In genomic region chr2:63786506-63786905, GRCh38 we compare ENCODE assay signal across 19 cellular contexts. TPM values are rescaled to one million over a fixed set of nuclear protein-coding genes. Genes with fewer than 3 reads are reported as not detected.
A peak's percentile ranks its signal among the peaks of the same experiment; 100 is the strongest.
DNase-seq lines count a peak whose midpoint lies in the region; ATAC-seq, FAIRE-seq and TF ChIP-seq lines count a peak whose summit lies in the region.
"Had no signal": no experiment of that assay in that cellular context is flagged by ENCODE, and none has a peak within 500 bp of the region (broad histone marks: within the 10 kb centered on the region; RNA-seq: fewer than 3 reads in every experiment).

No MANE protein-coding gene starts in this region.

- dilution Hi-C loops in keratinocyte (cut with MboI; ENCODE audit: extremely low pct_ligation_motif_present, low sequenced_read_pairs), result no loop called here

- peak; percentile 58 for FAIRE-seq in keratinocyte (lab: Jason Lieb, UNC)
- FAIRE-seq: A549, D721Med, G401.6, GM12891, GM19239 had no signal

- H3K4me1 ChIP-seq in keratinocyte (ENCODE audit: control insufficient read depth, extremely low read depth, insufficient read depth, low read length) (peaks cover 25% of the 10 kb centered on the region), left lung (peaks cover 0 to 14% of the 10 kb centered on the region in 2 donors), HAP-1 (no peaks in the 10 kb centered on the region)

- H3K9ac ChIP-seq in keratinocyte (ENCODE audit: control insufficient read depth, extremely low read depth, insufficient read depth, low read length), result no peak overlapping the region

- H3K27me3 ChIP-seq in keratinocyte (ENCODE audit: control insufficient read depth, extremely low read depth, insufficient read depth, low read length) (no peaks in the 10 kb centered on the region), left lung (no peaks in the 10 kb centered on the region), HAP-1 (ENCODE audit: low read depth) (no peaks in the 10 kb centered on the region)

- H3K36me3 ChIP-seq in keratinocyte (ENCODE audit: control insufficient read depth in 2 of 2, extremely low read depth in 1 of 2, insufficient read depth in 2 of 2, low read length in 2 of 2), result no peaks in the 10 kb centered on the region
- no peaks in the 10 kb centered on the region for H3K36me3 ChIP-seq in left lung
- no peaks in the 10 kb centered on the region for H3K36me3 ChIP-seq in HAP-1 (replicated peaks)

- no peaks in the 10 kb centered on the region for H3K79me2 ChIP-seq in keratinocyte (ENCODE audit: control insufficient read depth, insufficient read depth, low read length)

- intact Hi-C loops in left lung (cut with DNase I), result no loop called here

- ATAC-seq in left lung, result no peak
- no peak for ATAC-seq in HG02852 (IDR thresholded peaks at IDR 0.05; ENCODE audit: unreplicated experiment)
- ATAC-seq: A549; CD8-positive, alpha-beta T cell; HCT116 had no signal

- H4K20me1 ChIP-seq in keratinocyte (ENCODE audit: control insufficient read depth, extremely low read depth, insufficient read depth, low read length), result no peaks in the 10 kb centered on the region

- no peaks in the 10 kb centered on the region for H3K9me1 ChIP-seq in keratinocyte (ENCODE audit: control insufficient read depth, extremely low read depth, insufficient read depth, low read length)

- H3K27ac ChIP-seq in keratinocyte (ENCODE audit: control insufficient read depth, insufficient read depth, low read length) (no peak overlapping the region), left lung (no peak overlapping the region)
- H3K27ac ChIP-seq: A549 had no signal

- TF ChIP-seq CTCF in cardiac fibroblast (IDR thresholded peaks at IDR 0.05; ENCODE audit: low read depth, low read length) (no peak), fibroblast of mammary gland (conservative IDR thresholded peaks at IDR 0.05; ENCODE audit: control insufficient read depth, insufficient read depth, low read depth, low read length) (no peak), keratinocyte (optimal IDR thresholded peaks at IDR 0.05 in 1 of 3, IDR thresholded peaks at IDR 0.05 in 1 of 3, conservative IDR thresholded peaks at IDR 0.05 in 1 of 3; ENCODE audit: extremely low read depth in 1 of 3, insufficient read depth in 2 of 3, low read length in 3 of 3) (no peak), left lung (IDR thresholded peaks at IDR 0.05) (no peak)

- DNase-seq in cardiac fibroblast (ENCODE audit: low read depth in 2 of 2), result peak; percentile 26 to 82
- DNase-seq in fibroblast of mammary gland (ENCODE audit: low read depth), result peak; percentile 78
- DNase-seq in keratinocyte (ENCODE audit: low read depth, low spot score), result no peak
- DNase-seq in stromal cell of bone marrow (ENCODE audit: low read depth), result peak; percentile 8
- no peak for DNase-seq in left lung
- DNase-seq in activated CD4-positive, alpha-beta T cell treated with anti-CD3 and anti-CD28 coated beads, Interleukin-2, amount 50 U/mL, for 4 hours, result no peak
- DNase-seq in HAP-1 (ENCODE audit: low spot score in 2 of 2), result no peak
- DNase-seq: CD8-positive, alpha-beta T cell; COR-L47; DMS153; DMS79 treated with DMSO at 0.1 percent for 48 hours; EL had no signal

- no peak overlapping the region for H3K4me3 ChIP-seq in cardiac fibroblast (replicated peaks in 1 of 2; ENCODE audit: low read depth in 2 of 2, low read length in 2 of 2)
- no peak overlapping the region for H3K4me3 ChIP-seq in fibroblast of mammary gland (ENCODE audit: control insufficient read depth, low read depth, low read length)
- H3K4me3 ChIP-seq in keratinocyte (ENCODE audit: control insufficient read depth in 2 of 3, extremely low read depth in 1 of 3, insufficient read depth in 2 of 3, low read depth in 1 of 3, low read length in 3 of 3), result no peak overlapping the region
- H3K4me3 ChIP-seq in left lung, result no peak overlapping the region
- H3K4me3 ChIP-seq in HAP-1, result no peak overlapping the region
- H3K4me3 ChIP-seq: A549 had no signal

- no peaks in the 10 kb centered on the region for H3K9me3 ChIP-seq in keratinocyte (ENCODE audit: control insufficient read depth, low read depth, low read length)
- H3K9me3 ChIP-seq in left lung, result no peaks in the 10 kb centered on the region
- no peaks in the 10 kb centered on the region for H3K9me3 ChIP-seq in HAP-1
- H3K9me3 ChIP-seq: A549 had no signal

- H2AFZ ChIP-seq in keratinocyte (ENCODE audit: control insufficient read depth, low read length), result no peak overlapping the region

- in situ Hi-C loops in HAP-1 (cut with MboI; ENCODE audit: low sequenced_read_pairs), result no loop called here

- no peak overlapping the region for H3K4me2 ChIP-seq in keratinocyte (ENCODE audit: control insufficient read depth, extremely low read depth, insufficient read depth, low read depth, low read length)
- H3K4me2 ChIP-seq: A549 had no signal

RNA-seq across cellular contexts. Expression of gene UGP2, which starts 55.2 kb away (rescaled TPM):
- 168 to 260 TPM (median 219 TPM) in 3 replicates for polyA plus RNA-seq in keratinocyte
- 138 TPM for polyA plus RNA-seq in keratinocyte (2011; ENCODE audit: low read depth)
- 203 and 359 TPM in 2 replicates for polyA plus RNA-seq in keratinocyte (2011; cell fraction: cytosol; rRNA removed)
- 230 and 294 TPM in 2 replicates for polyA plus RNA-seq in keratinocyte (2011; cell fraction: nucleus; rRNA removed)
- 186 and 192 TPM in 2 replicates for polyA plus RNA-seq in keratinocyte (2012; ENCODE audit: low replicate concordance)
- polyA minus RNA-seq in keratinocyte, result 8.8 to 123 TPM (median 69.9 TPM) in 3 replicates
- polyA minus RNA-seq in keratinocyte (2011; cell fraction: cytosol; rRNA and poly(A)+ RNA removed), result 138 TPM
- 92.7 and 216 TPM in 2 replicates for polyA minus RNA-seq in keratinocyte (2011; cell fraction: nucleus; rRNA and poly(A)+ RNA removed)
- 100 to 1,000 TPM; 150 to 165 TPM for total RNA-seq in left lung

Comparison
In these comparisons a context has a peak if more than half of its experiments do, and no peak if none do; other contexts are left out.
1. DNase-seq: peak in cardiac fibroblast (2 of 2), fibroblast of mammary gland (single experiment) and stromal cell of bone marrow (single experiment); none in keratinocyte (single experiment), left lung (0 of 2), activated CD4-positive, alpha-beta T cell treated with anti-CD3 and anti-CD28 coated beads, Interleukin-2, amount 50 U/mL, for 4 hours (0 of 2) and HAP-1 (0 of 2).